8 cellular contexts compared by ENCODE assay signal in the genomic region with DNA sequence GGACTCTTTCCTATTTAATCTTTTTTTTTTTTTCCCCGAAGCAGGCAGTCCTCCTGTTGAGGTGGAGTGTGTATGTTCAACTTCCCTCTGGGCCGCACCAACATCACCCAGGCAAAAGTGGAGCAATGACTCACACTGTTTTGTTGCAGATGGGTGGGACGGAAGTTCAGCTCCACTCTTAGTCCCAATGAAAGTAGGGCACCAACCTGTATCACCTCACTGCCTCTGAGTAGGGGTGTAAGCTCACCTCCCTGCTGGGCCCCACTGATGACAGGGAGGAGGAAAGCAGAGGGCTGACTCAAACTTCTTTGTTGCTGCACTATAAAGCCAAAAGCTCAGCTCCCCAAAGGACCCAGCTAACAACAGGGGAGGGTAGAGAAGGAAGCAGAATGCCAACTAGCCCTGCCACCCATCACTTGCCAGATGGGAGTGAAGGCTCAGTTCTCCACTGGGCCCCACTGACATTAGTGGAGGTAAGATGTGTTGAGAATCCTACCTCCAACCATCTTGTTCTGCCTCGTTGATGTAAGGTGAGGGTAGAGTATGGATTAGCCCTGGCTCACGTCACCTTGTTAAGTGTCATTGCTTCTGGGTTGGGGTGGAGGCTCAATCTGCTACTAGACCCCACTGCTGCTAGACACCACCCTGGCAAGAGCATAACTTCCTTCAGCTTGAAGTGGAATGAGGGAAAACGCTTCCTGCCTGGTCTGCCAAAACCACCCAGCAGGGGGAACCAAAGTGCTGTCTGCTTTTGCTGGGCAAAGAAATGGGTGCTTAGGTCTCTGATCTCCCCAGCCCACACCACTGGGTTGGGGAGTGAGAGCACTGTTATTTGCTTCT. TPM values are rescaled to one million over a fixed set of nuclear protein-coding genes. Genes with fewer than 3 reads are reported as not detected.
DNase-seq lines count a peak whose midpoint lies in the region; ATAC-seq and TF ChIP-seq lines count a peak whose summit lies in the region.

No MANE protein-coding gene starts in this region.

- peak; percentile 9 for DNase-seq in Right ventricle myocardium inferior (ENCODE audit: missing footprints)
- DNase-seq in cardiac septum (ENCODE audit: low spot score), result no peak
- peak; percentile 42 for DNase-seq in activated B cell treated with CpG ODN at 0.5 μM for 24 hours
- peak; percentile 68 for DNase-seq in central memory CD4-positive, alpha-beta T cell
- DNase-seq in lower lobe of right lung, result peak; percentile 61
- peak; percentile 31 for DNase-seq in stimulated activated naive B cell treated with anti-CD40 and anti-IgM and Interleukin-4, amounts not matched to agents 10 μg/mL and 1 μg/mL and 100 μg/mL, for 72 hours
- DNase-seq in KG1 (lab: John Stamatoyannopoulos, UW), result no peak

- POLR2A ChIA-PET in activated B cell treated with CpG ODN at 0.5 μM for 24 hours (lab: Charles Lee), result interaction anchor here (0.6 to 1.3 kb wide), 3 partner anchors 13 to 1237 kb away, joined by 3 to 9 read pairs (median 6); a partner anchor contains a TSS

- H3K79me2 ChIP-seq in KMS-11 (ENCODE audit: insufficient read depth, low read depth), result peaks cover 31% of the 10 kb centered on the region; the same call in 1 of the 2 replicates

- H3K4me3 ChIP-seq in KMS-11 (IDR thresholded peaks at IDR 0.05; ENCODE audit: insufficient read depth, low read depth, low read length) (no peak overlapping the region), lower lobe of right lung (no peak overlapping the region)

- H3K9ac ChIP-seq in KMS-11, result no peak overlapping the region

- H3K27me3 ChIP-seq in KMS-11 (ENCODE audit: insufficient read depth, low read depth), result no peaks in the 10 kb centered on the region
- H3K27me3 ChIP-seq in lower lobe of right lung (ENCODE audit: low read depth), result no peaks in the 10 kb centered on the region

- peaks cover 45% of the 10 kb centered on the region for H3K4me1 Mint-ChIP-seq in activated B cell treated with CpG ODN at 0.5 μM for 24 hours
- peaks cover 8 to 41% of the 10 kb centered on the region in 2 donors for H3K4me1 Mint-ChIP-seq in stimulated activated naive B cell treated with anti-CD40 and anti-IgM and Interleukin-4, amounts not matched to agents 10 μg/mL and 1 μg/mL and 100 μg/mL, for 72 hours

- H4K20me1 ChIP-seq in KMS-11 (ENCODE audit: insufficient read depth), result no peaks in the 10 kb centered on the region

- TF ChIP-seq CTCF in KMS-11 (conservative IDR thresholded peaks at IDR 0.05; ENCODE audit: low read depth, low read length) (peak; percentile 61), activated B cell treated with CpG ODN at 0.5 μM for 24 hours (IDR thresholded peaks at IDR 0.05) (no peak), lower lobe of right lung (IDR thresholded peaks at IDR 0.05) (peak; percentile 61)

- H2AFZ ChIP-seq in KMS-11 (ENCODE audit: low read depth), result no peak overlapping the region

- intact Hi-C loops in Right ventricle myocardium inferior (cut with DNase I), result loop anchor here (5.0 kb wide), 1 partner anchor 190 kb away; no protein-coding TSS in a partner anchor
- intact Hi-C loops in cardiac septum (cut with DNase I), result loop anchor here (10.0 kb wide), 1 partner anchor 192 kb away; no protein-coding TSS in a partner anchor
- intact Hi-C loops in activated B cell treated with CpG ODN at 0.5 μM for 24 hours (cut with micrococcal nuclease), result loop anchor here (1.0 to 5.0 kb wide), 4 partner anchors 14 to 275 kb away; a partner anchor contains a TSS
- intact Hi-C loops in lower lobe of right lung (cut with DNase I), result loop anchor here (5.0 kb wide), 1 partner anchor 190 kb away; no protein-coding TSS in a partner anchor

- H3K9me3 Mint-ChIP-seq in activated B cell treated with CpG ODN at 0.5 μM for 24 hours, result no peaks in the 10 kb centered on the region
- no peaks in the 10 kb centered on the region for H3K9me3 Mint-ChIP-seq in stimulated activated naive B cell treated with anti-CD40 and anti-IgM and Interleukin-4, amounts not matched to agents 10 μg/mL and 1 μg/mL and 100 μg/mL, for 72 hours

- H3K9me3 ChIP-seq in lower lobe of right lung, result no peaks in the 10 kb centered on the region

- no peaks in the 10 kb centered on the region for H3K27me3 Mint-ChIP-seq in activated B cell treated with CpG ODN at 0.5 μM for 24 hours
- H3K27me3 Mint-ChIP-seq in stimulated activated naive B cell treated with anti-CD40 and anti-IgM and Interleukin-4, amounts not matched to agents 10 μg/mL and 1 μg/mL and 100 μg/mL, for 72 hours, result peaks cover 0 to 4% of the 10 kb centered on the region in 2 donors

- H3K4me1 ChIP-seq in KMS-11 (ENCODE audit: low read depth, poor library complexity, severe bottlenecking) (peaks cover 9% of the 10 kb centered on the region), lower lobe of right lung (peaks cover 11% of the 10 kb centered on the region)

- H3K4me3 Mint-ChIP-seq in activated B cell treated with CpG ODN at 0.5 μM for 24 hours, result no peak overlapping the region
- no peak overlapping the region for H3K4me3 Mint-ChIP-seq in stimulated activated naive B cell treated with anti-CD40 and anti-IgM and Interleukin-4, amounts not matched to agents 10 μg/mL and 1 μg/mL and 100 μg/mL, for 72 hours

- no peak overlapping the region for H3K4me2 ChIP-seq in KMS-11

- H3K36me3 ChIP-seq in KMS-11 (ENCODE audit: insufficient read depth) (no peaks in the 10 kb centered on the region), lower lobe of right lung (no peaks in the 10 kb centered on the region)

- H3K27ac Mint-ChIP-seq in activated B cell treated with CpG ODN at 0.5 μM for 24 hours, result no peak overlapping the region
- H3K27ac Mint-ChIP-seq in stimulated activated naive B cell treated with anti-CD40 and anti-IgM and Interleukin-4, amounts not matched to agents 10 μg/mL and 1 μg/mL and 100 μg/mL, for 72 hours, result no peak overlapping the region

- CTCF ChIA-PET in activated B cell treated with CpG ODN at 0.5 μM for 24 hours (lab: Charles Lee), result interaction anchor here (0.6 to 1.4 kb wide), 12 partner anchors 8 to 1494 kb away, joined by 3 to 5 read pairs (median 3); no protein-coding TSS in a partner anchor

- H3K27ac ChIP-seq in KMS-11 (no peak overlapping the region), lower lobe of right lung (peak overlapping the region; percentile 24)

- no peak for ATAC-seq in Right ventricle myocardium inferior
- peak; percentile 75 for ATAC-seq in activated B cell treated with CpG ODN at 0.5 μM for 24 hours (ENCODE audit: low read depth)
- peak; percentile 85 to 88 for ATAC-seq in lower lobe of right lung
- peak; percentile 53 to 65 for ATAC-seq in stimulated activated naive B cell treated with anti-CD40 and anti-IgM and Interleukin-4, amounts not matched to agents 10 μg/mL and 1 μg/mL and 100 μg/mL, for 72 hours (replicated peaks)

- H3K36me3 Mint-ChIP-seq in activated B cell treated with CpG ODN at 0.5 μM for 24 hours (ENCODE audit: low read depth), result peaks cover 20% of the 10 kb centered on the region
- peaks cover 10 to 19% of the 10 kb centered on the region in 2 donors for H3K36me3 Mint-ChIP-seq in stimulated activated naive B cell treated with anti-CD40 and anti-IgM and Interleukin-4, amounts not matched to agents 10 μg/mL and 1 μg/mL and 100 μg/mL, for 72 hours

RNA-seq across cellular contexts. Expression of a gene that starts 14.1 kb away (rescaled TPM):
- total RNA-seq in Right ventricle myocardium inferior, result 34.8 TPM
- total RNA-seq in cardiac septum, result 40.4 TPM
- total RNA-seq in activated B cell treated with CpG ODN at 0.5 μM for 24 hours, result 36.1 and 40.5 TPM in 2 replicates
- 64.5 TPM for total RNA-seq in lower lobe of right lung

Comparison
In these comparisons a context has a peak if more than half of its experiments do, and no peak if none do; other contexts are left out.
1. DNase-seq: peak in Right ventricle myocardium inferior (single experiment), activated B cell treated with CpG ODN at 0.5 μM for 24 hours (single experiment), central memory CD4-positive, alpha-beta T cell (single experiment), lower lobe of right lung (single experiment) and stimulated activated naive B cell treated with anti-CD40 and anti-IgM and Interleukin-4, amounts not matched to agents 10 μg/mL and 1 μg/mL and 100 μg/mL, for 72 hours (single experiment); none in cardiac septum (single experiment) and KG1 (single experiment).